Comparison of ENCODE assay signal across 11 cellular contexts in the genomic region with DNA sequence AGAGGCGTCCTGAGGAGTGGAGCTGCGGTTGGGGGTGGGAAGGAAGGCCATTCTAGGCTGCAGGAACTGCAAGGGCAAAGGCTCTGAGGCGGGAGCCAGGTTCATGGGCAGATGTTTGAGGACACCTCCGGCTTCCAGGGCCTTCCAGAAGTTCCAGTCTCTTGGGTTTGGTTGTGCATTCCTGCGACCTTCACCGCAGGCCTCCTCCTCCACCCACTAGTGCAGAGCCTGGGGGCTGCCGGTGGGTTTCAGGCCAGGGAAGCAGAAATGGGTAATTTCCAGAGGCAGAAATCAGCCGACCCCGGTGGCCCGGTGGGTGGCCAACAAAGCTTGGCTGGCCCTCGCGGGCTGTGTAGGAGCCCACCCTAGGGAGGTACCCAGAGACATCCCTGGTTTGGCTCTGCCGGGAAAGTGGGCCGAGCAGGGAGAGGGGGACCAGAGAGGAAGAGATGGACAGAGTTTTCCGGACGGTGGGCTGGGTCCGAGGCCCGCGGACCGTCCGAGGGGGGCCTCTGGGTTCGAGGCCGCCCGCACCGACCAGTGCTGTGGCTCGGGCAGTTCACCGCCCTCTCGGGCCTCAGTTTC. TPM values are rescaled to one million over a fixed set of nuclear protein-coding genes. Genes with fewer than 3 reads are reported as not detected.
DNase-seq lines count a peak whose midpoint lies in the region; ATAC-seq, FAIRE-seq and TF ChIP-seq lines count a peak whose summit lies in the region.
"Had no signal": no experiment of that assay in that cellular context is flagged by ENCODE, and none has a peak within 500 bp of the region (broad histone marks: within the 10 kb centered on the region; RNA-seq: fewer than 3 reads in every experiment).

No MANE protein-coding gene starts in this region.

- no peak for FAIRE-seq in GM19239 (lab: Jason Lieb, UNC)
- FAIRE-seq: colon had no signal

- no peak overlapping the region for H3K27ac ChIP-seq in CD8-positive, alpha-beta memory T cell (ENCODE audit: low read depth, low read length)
- H3K27ac ChIP-seq in rectal smooth muscle tissue (ENCODE audit: low read depth, low read length) = peak overlapping the region; percentile 90
- H3K27ac ChIP-seq: HL-60 had no signal

- peaks cover 35 to 58% (median 46%) of the 10 kb centered on the region in 3 donors for H3K4me1 Mint-ChIP-seq in CD8-positive, alpha-beta memory T cell
- peaks cover 32% of the 10 kb centered on the region for H3K4me1 Mint-ChIP-seq in activated B cell treated with CpG ODN at 0.5 μM for 24 hours

- POLR2A ChIA-PET in CD8-positive, alpha-beta memory T cell (lab: Charles Lee) = no interaction called here
- POLR2A ChIA-PET in activated B cell treated with CpG ODN at 0.5 μM for 24 hours (lab: Charles Lee) = interaction anchor here (0.5 to 1.4 kb wide), 2 partner anchors 16 to 783 kb away, joined by 3 to 8 read pairs; a partner anchor contains a TSS
- POLR2A ChIA-PET in GM10248 (lab: Yijun Ruan, JAX) = no interaction called here

- peaks cover 0 to 5% (median 0%) of the 10 kb centered on the region in 3 donors for H3K36me3 Mint-ChIP-seq in CD8-positive, alpha-beta memory T cell
- H3K36me3 Mint-ChIP-seq in activated B cell treated with CpG ODN at 0.5 μM for 24 hours (ENCODE audit: low read depth) = peaks cover 2% of the 10 kb centered on the region

- H3K27me3 ChIP-seq in CD8-positive, alpha-beta memory T cell (ENCODE audit: insufficient read depth, low read length, poor library complexity, severe bottlenecking) = no peaks in the 10 kb centered on the region
- H3K27me3 ChIP-seq in rectal smooth muscle tissue (ENCODE audit: control insufficient read depth, insufficient read depth, low read length) = no peaks in the 10 kb centered on the region

- H3K27me3 Mint-ChIP-seq in CD8-positive, alpha-beta memory T cell = no peaks in the 10 kb centered on the region
- H3K27me3 Mint-ChIP-seq in activated B cell treated with CpG ODN at 0.5 μM for 24 hours = no peaks in the 10 kb centered on the region

- DNase-seq in CD8-positive, alpha-beta memory T cell = no peak
- DNase-seq in activated B cell treated with CpG ODN at 0.5 μM for 24 hours = no peak
- DNase-seq in fibroblast of the aortic adventitia (ENCODE audit: low read depth) = no peak
- DNase-seq in GM10248 (ENCODE audit: extremely low spot score) = no peak
- DNase-seq in effector CD8-positive, alpha-beta T cell (lab: John Stamatoyannopoulos, UW) = no peak
- DNase-seq in GM19239 (ENCODE audit: insufficient read length, low spot score) = no peak
- DNase-seq in COLO829 (ENCODE audit: low spot score) = no peak

- H3K9me3 Mint-ChIP-seq in CD8-positive, alpha-beta memory T cell = no peaks in the 10 kb centered on the region
- H3K9me3 Mint-ChIP-seq in activated B cell treated with CpG ODN at 0.5 μM for 24 hours = no peaks in the 10 kb centered on the region

- peaks cover 30% of the 10 kb centered on the region for H3K4me1 ChIP-seq in CD8-positive, alpha-beta memory T cell (ENCODE audit: insufficient read depth, low read length)
- peaks cover 24% of the 10 kb centered on the region for H3K4me1 ChIP-seq in rectal smooth muscle tissue (ENCODE audit: control insufficient read depth, insufficient read depth, low read length)

- no peak for TF ChIP-seq CTCF in activated B cell treated with CpG ODN at 0.5 μM for 24 hours (IDR thresholded peaks at IDR 0.05)
- TF ChIP-seq CTCF in fibroblast of the aortic adventitia (IDR thresholded peaks at IDR 0.05; ENCODE audit: insufficient read depth, low read length) = no peak
- no peak for TF ChIP-seq CTCF in GM10248 (IDR thresholded peaks at IDR 0.05; ENCODE audit: control extremely low read depth, extremely low read depth, low read depth, missing control alignments)

- H3K36me3 ChIP-seq in CD8-positive, alpha-beta memory T cell (ENCODE audit: insufficient read depth, low read length) = no peaks in the 10 kb centered on the region
- H3K36me3 ChIP-seq in rectal smooth muscle tissue (ENCODE audit: control insufficient read depth, insufficient read depth, low read length) = no peaks in the 10 kb centered on the region

- H3K27ac Mint-ChIP-seq in CD8-positive, alpha-beta memory T cell = peak overlapping the region in 3 of 8 donors; percentile 50 to 83 (median 61)
- H3K27ac Mint-ChIP-seq in activated B cell treated with CpG ODN at 0.5 μM for 24 hours = peak overlapping the region; percentile 56

- peak overlapping the region in 6 of 7 donors; percentile 51 to 72 (median 56) for H3K4me3 Mint-ChIP-seq in CD8-positive, alpha-beta memory T cell
- peak overlapping the region; percentile 75 for H3K4me3 Mint-ChIP-seq in activated B cell treated with CpG ODN at 0.5 μM for 24 hours

- peak overlapping the region; percentile 39 for H3K4me3 ChIP-seq in CD8-positive, alpha-beta memory T cell (ENCODE audit: low read length)
- H3K4me3 ChIP-seq in fibroblast of the aortic adventitia (ENCODE audit: low read depth, low read length) = peak overlapping the region; percentile 70
- peak overlapping the region; percentile 85 for H3K4me3 ChIP-seq in rectal smooth muscle tissue (ENCODE audit: low read length)

- no peaks in the 10 kb centered on the region for H3K9me3 ChIP-seq in CD8-positive, alpha-beta memory T cell (ENCODE audit: low read length)

- H3K9ac ChIP-seq in rectal smooth muscle tissue (ENCODE audit: low read length) = peak overlapping the region; percentile 73

- no peak for ATAC-seq in activated B cell treated with CpG ODN at 0.5 μM for 24 hours (ENCODE audit: low read depth)
- ATAC-seq: Panc1 had no signal

- intact Hi-C loops in activated B cell treated with CpG ODN at 0.5 μM for 24 hours (cut with micrococcal nuclease) = loop anchor here (5.0 kb wide), 1 partner anchor 386 kb away; a partner anchor contains a TSS

- CTCF ChIA-PET in CD8-positive, alpha-beta memory T cell (lab: Charles Lee) = no interaction called here
- CTCF ChIA-PET in activated B cell treated with CpG ODN at 0.5 μM for 24 hours (lab: Charles Lee) = no interaction called here
- CTCF ChIA-PET in GM10248 (lab: Yijun Ruan, JAX) = no interaction called here

RNA-seq across cellular contexts. Expression of a gene that starts 0.4 kb away (rescaled TPM):
- 1 to 10 TPM; 3.1 TPM for total RNA-seq in CD8-positive, alpha-beta memory T cell
- polyA plus RNA-seq in CD8-positive, alpha-beta memory T cell = 0.67 TPM
- total RNA-seq in activated B cell treated with CpG ODN at 0.5 μM for 24 hours = 2.7 and 3.1 TPM in 2 replicates
- 18.1 and 29.8 TPM in 2 replicates for total RNA-seq in fibroblast of the aortic adventitia (ENCODE audit: low replicate concordance)

RNA-seq across cellular contexts. Expression of a gene that starts 3.0 kb away (rescaled TPM):
- total RNA-seq in CD8-positive, alpha-beta memory T cell = 10 to 100 TPM; 20.3 to 21.2 TPM
- polyA plus RNA-seq in CD8-positive, alpha-beta memory T cell = 19.0 TPM
- total RNA-seq in activated B cell treated with CpG ODN at 0.5 μM for 24 hours (24.3 and 26.8 TPM in 2 replicates), fibroblast of the aortic adventitia (ENCODE audit: low replicate concordance) (14.8 and 39.5 TPM in 2 replicates)

RNA-seq across cellular contexts. Expression of a gene that starts 5.8 kb away (rescaled TPM):
- 10 to 100 TPM; 67.9 to 74.5 TPM for total RNA-seq in CD8-positive, alpha-beta memory T cell
- 160 TPM for polyA plus RNA-seq in CD8-positive, alpha-beta memory T cell
- total RNA-seq in activated B cell treated with CpG ODN at 0.5 μM for 24 hours = 165 and 167 TPM in 2 replicates
- 8.0 and 10.2 TPM in 2 replicates for total RNA-seq in fibroblast of the aortic adventitia (ENCODE audit: low replicate concordance)

RNA-seq across cellular contexts. Expression of a gene that starts 16.9 kb away (rescaled TPM):
- total RNA-seq in CD8-positive, alpha-beta memory T cell = 100 to 1,000 TPM; 106 to 126 TPM
- 140 TPM for polyA plus RNA-seq in CD8-positive, alpha-beta memory T cell
- total RNA-seq in activated B cell treated with CpG ODN at 0.5 μM for 24 hours (73.6 and 83.2 TPM in 2 replicates), fibroblast of the aortic adventitia (ENCODE audit: low replicate concordance) (51.2 and 66.8 TPM in 2 replicates)

RNA-seq across cellular contexts. Expression of a gene that starts 57.0 kb away (rescaled TPM):
- 1 to 10 TPM; 1.8 to 2.2 TPM for total RNA-seq in CD8-positive, alpha-beta memory T cell
- polyA plus RNA-seq in CD8-positive, alpha-beta memory T cell = 0.26 TPM
- total RNA-seq in activated B cell treated with CpG ODN at 0.5 μM for 24 hours (1.3 and 2.8 TPM in 2 replicates), fibroblast of the aortic adventitia (ENCODE audit: low replicate concordance) (not detected in 2 replicates)
